Comparison of ENCODE assay signal across 8 cellular contexts in the genomic region with DNA sequence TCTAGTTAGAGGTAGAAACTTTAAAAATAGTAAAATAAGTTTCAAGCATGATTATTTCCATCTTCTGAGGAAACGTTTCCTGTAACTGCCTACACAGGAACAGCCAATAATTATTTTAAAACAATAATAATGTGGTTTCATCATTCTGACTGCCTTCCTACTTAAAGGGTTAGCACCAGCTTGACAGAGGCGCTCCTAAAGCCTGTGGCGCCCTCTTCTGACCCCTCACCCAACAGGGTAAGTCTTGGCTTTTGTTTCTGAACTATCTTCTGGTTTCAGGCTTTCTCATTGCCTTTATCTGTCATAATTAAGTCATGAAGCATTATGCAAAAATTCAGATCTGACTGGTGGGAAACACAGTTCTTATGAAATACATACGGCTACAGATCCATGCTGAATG.
DNase-seq lines count a peak whose midpoint lies in the region; ATAC-seq, FAIRE-seq and TF ChIP-seq lines count a peak whose summit lies in the region.

No MANE protein-coding gene starts in this region.

- ATAC-seq in GM19468 (IDR thresholded peaks at IDR 0.05; ENCODE audit: extremely low read depth, unreplicated experiment) (peak; percentile 90), HG03575 (IDR thresholded peaks at IDR 0.05; ENCODE audit: extremely low read depth, insufficient number of reproducible peaks, low FRiP score, unreplicated experiment) (peak; percentile 82)

- H3K4me3 ChIP-seq in fibroblast of pulmonary artery (replicated peaks; ENCODE audit: low read depth, low read length) = no peak overlapping the region

- DNase-seq in COLO829 (ENCODE audit: low spot score) (peak; percentile 13), fibroblast of pulmonary artery (ENCODE audit: low read depth) (peak; percentile 8), COR-L47 (lab: John Stamatoyannopoulos, UW) (no peak), urothelium cell line (ENCODE audit: low spot score) (no peak)
- DNase-seq in activated CD4-positive, alpha-beta T cell treated with anti-CD3 and anti-CD28 coated beads, Interleukin-2, amount 50 U/mL, for 1 hour = peak; percentile 73
- peak; percentile 52 to 56 for DNase-seq in stimulated activated CD4-positive, alpha-beta T cell treated with anti-CD3 and anti-CD28 coated beads, Interleukin-2, amount 100 ng/mL, for 48 hours

- peak; percentile 4 for TF ChIP-seq CTCF in fibroblast of pulmonary artery (IDR thresholded peaks at IDR 0.05; ENCODE audit: low read length, missing control alignments)

- FAIRE-seq in urothelium cell line (lab: Jason Lieb, UNC) = no peak

Comparison
In these comparisons a context has a peak if more than half of its experiments do, and no peak if none do; other contexts are left out.
1. DNase-seq: peak in COLO829 (single experiment), activated CD4-positive, alpha-beta T cell treated with anti-CD3 and anti-CD28 coated beads, Interleukin-2, amount 50 U/mL, for 1 hour (single experiment), fibroblast of pulmonary artery (single experiment) and stimulated activated CD4-positive, alpha-beta T cell treated with anti-CD3 and anti-CD28 coated beads, Interleukin-2, amount 100 ng/mL, for 48 hours (2 of 2); none in COR-L47 (single experiment) and urothelium cell line (single experiment).